Comparison of ENCODE assay signal across 8 cellular contexts in the genomic region with DNA sequence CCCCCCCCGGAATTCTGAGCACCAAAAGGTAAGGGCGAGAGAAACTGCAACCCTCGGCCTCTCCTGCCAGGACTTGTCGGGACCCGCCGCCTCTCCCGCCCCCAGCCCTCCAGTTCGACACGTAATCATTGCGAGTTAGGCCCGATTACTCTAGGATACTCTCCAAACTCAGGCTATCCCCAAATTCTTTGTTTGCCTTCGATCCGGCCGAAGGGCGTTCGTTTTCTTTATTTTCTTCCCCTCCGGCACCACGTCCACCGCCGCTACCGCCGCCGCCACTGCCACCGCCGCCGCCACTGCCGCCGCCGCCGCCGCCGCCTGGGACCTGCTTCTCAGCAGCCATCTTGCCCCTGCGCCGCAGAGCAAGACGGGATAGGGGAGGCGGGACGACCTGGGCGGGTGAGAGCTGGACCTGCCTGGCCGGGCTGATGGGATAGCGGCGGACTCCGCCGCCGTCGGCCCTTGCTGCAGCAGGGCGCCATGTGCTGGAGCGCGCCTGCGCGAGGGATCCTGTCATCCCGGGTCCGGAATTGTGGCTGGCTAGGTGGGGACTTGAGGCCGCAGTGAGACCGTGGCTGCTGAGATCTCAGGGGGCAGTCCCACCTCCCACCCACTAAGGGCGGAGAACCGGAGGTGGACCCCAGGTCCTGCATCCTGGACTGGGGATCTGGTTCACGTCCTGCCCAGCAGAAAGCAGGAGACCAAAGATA.
DNase-seq lines count a peak whose midpoint lies in the region; ATAC-seq lines count a peak whose summit lies in the region.

A gene (minus strand): TSS at position 369 of the 710 bp plus-strand sequence. CDS start 26 bp downstream, at position 343.

- peak; percentile 90 for DNase-seq in NCI-H226
- DNase-seq in activated CD4-positive, CD25-positive, alpha-beta regulatory T cell treated with anti-CD3 and anti-CD28 coated beads, Interleukin-2, amount 50 U/mL, for 16 hours (ENCODE audit: low read depth, low spot score): peak; percentile 66
- peak; percentile 73 for DNase-seq in central memory CD4-positive, alpha-beta T cell
- DNase-seq in iris pigment epithelial cell (ENCODE audit: low read depth): peak; percentile 95
- DNase-seq in stimulated activated CD4-positive, alpha-beta T cell treated with anti-CD3 and anti-CD28 coated beads, Interleukin-12 subunit alpha, Interleukin-12 subunit beta, amount 100 ng/mL, for 24 hours (ENCODE audit: low read depth in 2 of 2): peak; percentile 65 to 80

- H3K4me1 ChIP-seq in ACC112 (ENCODE audit: control insufficient read depth, insufficient read depth, low read length, unreplicated experiment): peaks cover 17% of the 10 kb centered on the region

- peaks cover 46% of the 10 kb centered on the region for H3K79me2 ChIP-seq in ACC112 (ENCODE audit: control insufficient read depth, insufficient read depth, low read length, unreplicated experiment)

- peak within 1 kb of the TSS; percentile 81 for H3K4me3 ChIP-seq in ACC112 (ENCODE audit: low read depth, low read length)

- H3K27me3 ChIP-seq in ACC112 (ENCODE audit: insufficient read depth, low read length): peaks cover 40% of the 10 kb centered on the region

- peak within 1 kb of the TSS; percentile 82 for H2AFZ ChIP-seq in ACC112 (ENCODE audit: low read length, unreplicated experiment)

- peak; percentile 57 for ATAC-seq in GM18870 (IDR thresholded peaks at IDR 0.05; ENCODE audit: unreplicated experiment)
- peak; percentile 82 for ATAC-seq in HG03139 (IDR thresholded peaks at IDR 0.05; ENCODE audit: unreplicated experiment)

- H3K27ac ChIP-seq in ACC112 (ENCODE audit: low read depth, low read length): peak within 1 kb of the TSS; percentile 8; the same call in 1 of the 2 replicates

- H3K36me3 ChIP-seq in ACC112 (ENCODE audit: insufficient read depth, low read length): peaks cover 9% of the 10 kb centered on the region; the same call in 1 of the 2 replicates

Comparison
In these comparisons a context has a peak if more than half of its experiments do, and no peak if none do; other contexts are left out.
1. Peak in every context shown above with its lines: DNase-seq, ATAC-seq, H3K4me3 ChIP-seq and H3K27ac ChIP-seq.